ENCODE assay signal across 8 cellular contexts in the genomic region with DNA sequence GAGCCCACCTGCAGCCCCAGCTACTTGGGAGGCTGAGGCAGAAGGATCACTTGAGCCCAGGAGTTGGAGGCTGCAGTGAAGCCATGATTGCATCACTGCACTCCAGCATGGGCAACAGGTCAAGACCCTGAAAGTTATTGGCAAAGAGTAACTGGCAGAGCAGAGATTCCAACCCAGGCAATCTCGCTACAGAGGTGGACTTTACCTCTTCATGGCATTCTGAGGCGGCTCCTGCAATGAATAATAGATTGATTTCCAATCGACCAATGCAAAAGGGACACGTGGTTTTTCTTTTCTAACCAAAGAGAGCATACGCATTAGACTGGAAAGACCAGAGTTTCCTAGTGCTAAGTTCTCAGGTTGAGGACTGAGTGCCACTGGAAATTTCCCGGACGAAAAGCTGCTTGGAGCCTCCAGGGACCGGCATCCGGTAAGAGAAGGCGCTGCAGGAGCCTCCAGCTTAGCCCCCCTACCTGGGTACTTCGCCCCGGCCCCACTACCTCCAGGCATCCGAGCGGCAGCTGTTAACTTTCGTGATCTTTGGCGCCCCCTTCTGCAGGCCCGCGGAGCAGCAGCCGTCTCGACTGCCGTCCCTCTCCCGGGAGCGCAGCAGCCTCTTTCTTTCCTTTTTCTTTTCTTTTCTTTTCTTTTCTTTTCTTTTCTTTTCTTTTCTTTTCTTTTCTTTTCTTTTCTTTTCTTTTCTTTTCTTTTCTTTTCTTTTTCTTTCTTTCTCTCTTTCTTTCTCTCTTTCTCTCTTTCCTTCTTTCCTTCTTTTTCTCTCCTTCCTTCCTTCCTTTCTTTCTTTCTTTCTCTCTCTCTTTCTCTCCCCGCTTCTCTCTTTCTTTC. TPM values are rescaled to one million over a fixed set of nuclear protein-coding genes. Genes with fewer than 3 reads are reported as not detected.
A peak's percentile ranks its signal among the peaks of the same experiment; 100 is the strongest.
DNase-seq lines count a peak whose midpoint lies in the region; ATAC-seq and FAIRE-seq lines count a peak whose summit lies in the region.

No MANE protein-coding gene starts in this region.

- peak overlapping the region in 1 of 2 experiments; percentile 2 for H3K4ac ChIP-seq in mesenchymal stem cell (ENCODE audit: low read depth in 1 of 2, low read length in 2 of 2)

- H2BK120ac ChIP-seq in mesenchymal stem cell (ENCODE audit: low read depth, low read length) = no peak overlapping the region

- 15% methylated on average over 24 of the region's 24 CpGs for WGBS in mesenchymal stem cell

- peak; percentile 45 for FAIRE-seq in GM18507 (lab: Jason Lieb, UNC)

- H3K27ac ChIP-seq in mesenchymal stem cell (ENCODE audit: low read length, poor library complexity, severe bottlenecking) = no peak overlapping the region

- peaks cover 2% of the 10 kb centered on the region for H3K27me3 Mint-ChIP-seq in activated CD4-positive, alpha-beta memory T cell treated with anti-CD3 and anti-CD28 coated beads, Interleukin-2, amount 10 ng/mL, durations not matched to agents 7 days and 5 days

- H3K4me1 Mint-ChIP-seq in activated CD4-positive, alpha-beta memory T cell treated with anti-CD3 and anti-CD28 coated beads, Interleukin-2, amount 10 ng/mL, durations not matched to agents 7 days and 5 days = peaks cover 22% of the 10 kb centered on the region

- no peak overlapping the region for H4K91ac ChIP-seq in mesenchymal stem cell (ENCODE audit: low read length)

- peak overlapping the region; percentile 72 for H3K4me2 ChIP-seq in mesenchymal stem cell (ENCODE audit: low read length, poor library complexity, severe bottlenecking)

- no peak overlapping the region for H3K14ac ChIP-seq in mesenchymal stem cell (ENCODE audit: low read length in 2 of 2)

- no peak overlapping the region for H2BK5ac ChIP-seq in mesenchymal stem cell (ENCODE audit: low read depth, low read length, poor library complexity, severe bottlenecking)

- peak overlapping the region in 1 of 2 experiments; percentile 35 for H3K4me3 ChIP-seq in mesenchymal stem cell (ENCODE audit: insufficient read depth in 1 of 2, low read depth in 1 of 2, low read length in 2 of 2)

- no peaks in the 10 kb centered on the region for H3K36me3 ChIP-seq in mesenchymal stem cell (ENCODE audit: control insufficient read depth in 1 of 2, insufficient read depth in 2 of 2, low read depth in 1 of 2, low read length in 2 of 2)

- peak overlapping the region in 1 of 2 experiments; percentile 12 for H3K18ac ChIP-seq in mesenchymal stem cell (ENCODE audit: low read depth in 1 of 2, low read length in 2 of 2)

- H3K9me3 Mint-ChIP-seq in activated CD4-positive, alpha-beta memory T cell treated with anti-CD3 and anti-CD28 coated beads, Interleukin-2, amount 10 ng/mL, durations not matched to agents 7 days and 5 days = no peaks in the 10 kb centered on the region

- H2AFZ ChIP-seq in mesenchymal stem cell (ENCODE audit: low read depth, low read length) = no peak overlapping the region

- H3K4me3 Mint-ChIP-seq in activated CD4-positive, alpha-beta memory T cell treated with anti-CD3 and anti-CD28 coated beads, Interleukin-2, amount 10 ng/mL, durations not matched to agents 7 days and 5 days = peak overlapping the region; percentile 19

- no peak for ATAC-seq in GM18517 (IDR thresholded peaks at IDR 0.05; ENCODE audit: unreplicated experiment)

- H3K27me3 ChIP-seq in mesenchymal stem cell (ENCODE audit: control insufficient read depth in 1 of 2, insufficient read depth in 1 of 2, low read length in 2 of 2) = no peaks in the 10 kb centered on the region

- peak overlapping the region in 1 of 2 experiments; percentile 39 for H2BK12ac ChIP-seq in mesenchymal stem cell (ENCODE audit: low read length in 2 of 2)

- H3K79me1 ChIP-seq in mesenchymal stem cell (replicated peaks; ENCODE audit: low read length, poor library complexity, severe bottlenecking) = peaks cover 7% of the 10 kb centered on the region

- peak overlapping the region; percentile 62 for H3K9ac ChIP-seq in mesenchymal stem cell (ENCODE audit: low read length)

- no peak overlapping the region for H3K23ac ChIP-seq in mesenchymal stem cell (ENCODE audit: low read length in 2 of 2)

- peak; percentile 76 for DNase-seq in ACHN
- DNase-seq in GM18507 (ENCODE audit: extremely low spot score, insufficient read length, low read depth) = no peak
- DNase-seq in NCI-H460 (ENCODE audit: extremely low read depth, low read depth) = peak; percentile 60
- DNase-seq in activated CD4-positive, alpha-beta memory T cell treated with anti-CD3 and anti-CD28 coated beads, Interleukin-2, amount 10 ng/mL, durations not matched to agents 7 days and 5 days = peak; percentile 86
- peak; percentile 76 for DNase-seq in effector CD8-positive, alpha-beta T cell (lab: John Stamatoyannopoulos, UW)
- DNase-seq in mesenchymal stem cell = peak; percentile 55
- DNase-seq in stimulated activated CD8-positive, alpha-beta memory T cell treated with anti-CD3 and anti-CD28 coated beads, Interleukin-15, amount 100 ng/mL, for 48 hours (ENCODE audit: low read depth in 2 of 2) = peak; percentile 66 to 67

- no peak overlapping the region for H3K27ac Mint-ChIP-seq in activated CD4-positive, alpha-beta memory T cell treated with anti-CD3 and anti-CD28 coated beads, Interleukin-2, amount 10 ng/mL, durations not matched to agents 7 days and 5 days

- H3K4me1 ChIP-seq in mesenchymal stem cell (ENCODE audit: control insufficient read depth, insufficient read depth, low read depth, low read length) = peaks cover 17% of the 10 kb centered on the region

- CTCF ChIA-PET in activated CD4-positive, alpha-beta memory T cell treated with anti-CD3 and anti-CD28 coated beads, Interleukin-2, amount 10 ng/mL, durations not matched to agents 7 days and 5 days (lab: Charles Lee) = interaction anchor here (0.6 to 5.2 kb wide), 24 partner anchors 10 to 1087 kb away, joined by 3 to 64 read pairs (median 4); a partner anchor contains a TSS

- H2AK5ac ChIP-seq in mesenchymal stem cell (ENCODE audit: low read length, severe bottlenecking) = no peak overlapping the region

- in situ Hi-C loops in ACHN (cut with HindIII; ENCODE audit: low pct_ligation_motif_present, low pct_unique_long_range_greater_than_20kb, low sequenced_read_pairs) = no loop called here

- H4K8ac ChIP-seq in mesenchymal stem cell (ENCODE audit: low read length) = no peak overlapping the region

- peaks cover 7% of the 10 kb centered on the region for H3K36me3 Mint-ChIP-seq in activated CD4-positive, alpha-beta memory T cell treated with anti-CD3 and anti-CD28 coated beads, Interleukin-2, amount 10 ng/mL, durations not matched to agents 7 days and 5 days (ENCODE audit: low read depth)

- POLR2A ChIA-PET in activated CD4-positive, alpha-beta memory T cell treated with anti-CD3 and anti-CD28 coated beads, Interleukin-2, amount 10 ng/mL, durations not matched to agents 7 days and 5 days (lab: Charles Lee) = interaction anchor here (3.7 kb wide), 1 partner anchor 30 kb away, joined by 32 read pairs; a partner anchor contains a TSS

- no peaks in the 10 kb centered on the region for H3K9me3 ChIP-seq in mesenchymal stem cell (ENCODE audit: control insufficient read depth, low read length)

- no peak overlapping the region for H2BK15ac ChIP-seq in mesenchymal stem cell (ENCODE audit: low read depth, poor library complexity, severe bottlenecking)

RNA-seq across cellular contexts. Expression of a gene that starts 4.1 kb away (rescaled TPM):
- total RNA-seq in NCI-H460 (2014; rRNA removed; shearing (Covaris generic)) = 0.69 and 0.89 TPM in 2 replicates
- polyA plus RNA-seq in NCI-H460 (2014; cell fraction: nucleus; rRNA removed) = 3.2 and 5.7 TPM in 2 replicates
- 1 to 10 TPM; 3.4 to 4.1 TPM for total RNA-seq in activated CD4-positive, alpha-beta memory T cell treated with anti-CD3 and anti-CD28 coated beads, Interleukin-2, amount 10 ng/mL, durations not matched to agents 7 days and 5 days
- polyA plus RNA-seq in mesenchymal stem cell (2013, experiment 1 of 2) = 3.0 TPM
- 2.9 TPM for polyA plus RNA-seq in mesenchymal stem cell (2013, experiment 2 of 2)

RNA-seq across cellular contexts. Expression of a gene that starts 11.4 kb away (rescaled TPM):
- total RNA-seq in NCI-H460 (2014; rRNA removed; shearing (Covaris generic)) = 4.7 and 6.9 TPM in 2 replicates
- polyA plus RNA-seq in NCI-H460 (2014; cell fraction: nucleus; rRNA removed) = 10.9 and 15.3 TPM in 2 replicates
- 10 to 100 TPM; 31.3 to 32.5 TPM for total RNA-seq in activated CD4-positive, alpha-beta memory T cell treated with anti-CD3 and anti-CD28 coated beads, Interleukin-2, amount 10 ng/mL, durations not matched to agents 7 days and 5 days
- polyA plus RNA-seq in mesenchymal stem cell (2013, experiment 1 of 2) = 46.0 TPM
- polyA plus RNA-seq in mesenchymal stem cell (2013, experiment 2 of 2) = 43.5 TPM

RNA-seq across cellular contexts. Expression of a gene that starts 11.7 kb away (rescaled TPM):
- 41.0 and 42.7 TPM in 2 replicates for total RNA-seq in NCI-H460 (2014; rRNA removed; shearing (Covaris generic))
- 58.4 and 75.1 TPM in 2 replicates for polyA plus RNA-seq in NCI-H460 (2014; cell fraction: nucleus; rRNA removed)
- total RNA-seq in activated CD4-positive, alpha-beta memory T cell treated with anti-CD3 and anti-CD28 coated beads, Interleukin-2, amount 10 ng/mL, durations not matched to agents 7 days and 5 days = 10 to 100 TPM; 54.6 to 56.5 TPM
- 56.7 TPM for polyA plus RNA-seq in mesenchymal stem cell (2013, experiment 1 of 2)
- 55.4 TPM for polyA plus RNA-seq in mesenchymal stem cell (2013, experiment 2 of 2)

RNA-seq across cellular contexts. Expression of a gene that starts 17.9 kb away (rescaled TPM):
- 81.9 and 83.0 TPM in 2 replicates for total RNA-seq in NCI-H460 (2014; rRNA removed; shearing (Covaris generic))
- polyA plus RNA-seq in NCI-H460 (2014; cell fraction: nucleus; rRNA removed) = 135 and 261 TPM in 2 replicates
- 100 to 1,000 TPM; 164 to 167 TPM for total RNA-seq in activated CD4-positive, alpha-beta memory T cell treated with anti-CD3 and anti-CD28 coated beads, Interleukin-2, amount 10 ng/mL, durations not matched to agents 7 days and 5 days
- 121 TPM for polyA plus RNA-seq in mesenchymal stem cell (2013, experiment 1 of 2)
- polyA plus RNA-seq in mesenchymal stem cell (2013, experiment 2 of 2) = 121 TPM

RNA-seq across cellular contexts. Expression of a gene that starts 27.7 kb away (rescaled TPM):
- 5.7 and 10.2 TPM in 2 replicates for total RNA-seq in NCI-H460 (2014; rRNA removed; shearing (Covaris generic))
- 48.6 and 48.9 TPM in 2 replicates for polyA plus RNA-seq in NCI-H460 (2014; cell fraction: nucleus; rRNA removed)
- 10 to 100 TPM; 37.8 to 41.2 TPM for total RNA-seq in activated CD4-positive, alpha-beta memory T cell treated with anti-CD3 and anti-CD28 coated beads, Interleukin-2, amount 10 ng/mL, durations not matched to agents 7 days and 5 days
- polyA plus RNA-seq in mesenchymal stem cell (2013, experiment 1 of 2) = 11.9 TPM
- 11.4 TPM for polyA plus RNA-seq in mesenchymal stem cell (2013, experiment 2 of 2)
